ENCODE assay signal across 8 cellular contexts in genomic region chr1:212514056-212514614, GRCh38.
DNase-seq lines count a peak whose midpoint lies in the region; ATAC-seq and TF ChIP-seq lines count a peak whose summit lies in the region.

No MANE protein-coding gene starts in this region.

- H3K27ac Mint-ChIP-seq in H9 = no peak overlapping the region
- no peak overlapping the region for H3K27ac Mint-ChIP-seq in activated naive CD8-positive, alpha-beta T cell treated with anti-CD3 and anti-CD28 coated beads for 36 hours

- no peaks in the 10 kb centered on the region for H3K79me2 ChIP-seq in H9 (ENCODE audit: insufficient read depth, low read length)

- H3K27me3 Mint-ChIP-seq in H9 (ENCODE audit: low read depth) = peaks cover 22% of the 10 kb centered on the region
- H3K27me3 Mint-ChIP-seq in activated naive CD8-positive, alpha-beta T cell treated with anti-CD3 and anti-CD28 coated beads for 36 hours = peaks cover 65% of the 10 kb centered on the region

- H4K5ac ChIP-seq in H9 (ENCODE audit: insufficient read length, low read depth, low read length) = no peak overlapping the region

- no peak overlapping the region for H3K56ac ChIP-seq in H9 (ENCODE audit: insufficient read length, low read depth, low read length)

- TF ChIP-seq POLR2A in upper lobe of left lung (IDR thresholded peaks at IDR 0.05) = no peak

- H3K27me3 ChIP-seq in H9 (ENCODE audit: insufficient read depth, low read length) (no peaks in the 10 kb centered on the region; the same call in 1 of the 2 replicates), upper lobe of left lung (peaks cover 0 to 21% (median 0%) of the 10 kb centered on the region in 4 donors)

- TF ChIP-seq EP300 in upper lobe of left lung (IDR thresholded peaks at IDR 0.05) = no peak

- TF ChIP-seq CTCF in H9 (conservative IDR thresholded peaks at IDR 0.05) (no peak), upper lobe of left lung (IDR thresholded peaks at IDR 0.05) (no peak)

- H2BK15ac ChIP-seq in H9 (ENCODE audit: low read depth, low read length) = no peak overlapping the region

- H4K8ac ChIP-seq in H9 (replicated peaks; ENCODE audit: insufficient read length, low read depth, low read length) = no peak overlapping the region

- H3K4me2 ChIP-seq in H9 (ENCODE audit: insufficient read depth, insufficient read length, low read length) = no peak overlapping the region

- no peak overlapping the region for H3K9ac ChIP-seq in H9 (ENCODE audit: extremely low read depth, insufficient read length, low read length)

- no peak overlapping the region for H3K4me3 Mint-ChIP-seq in H9
- H3K4me3 Mint-ChIP-seq in activated naive CD8-positive, alpha-beta T cell treated with anti-CD3 and anti-CD28 coated beads for 36 hours = no peak overlapping the region

- H3K4me3 ChIP-seq in upper lobe of left lung = peak overlapping the region in 3 of 4 donors; percentile 1 to 39 (median 25)

- H2BK5ac ChIP-seq in H9 (ENCODE audit: insufficient read length, low read length) = no peak overlapping the region

- H3K14ac ChIP-seq in H9 (ENCODE audit: insufficient read depth, low read length) = no peak overlapping the region; the same call in 1 of the 2 replicates

- H2BK12ac ChIP-seq in H9 (ENCODE audit: insufficient read length, low read depth, low read length) = no peak overlapping the region

- no peak overlapping the region for H2BK120ac ChIP-seq in H9 (ENCODE audit: low read depth, low read length, poor library complexity, severe bottlenecking)

- H3K9me3 ChIP-seq in H9 (ENCODE audit: control insufficient read depth, low read depth, low read length) (no peaks in the 10 kb centered on the region), upper lobe of left lung (no peaks in the 10 kb centered on the region)

- H3K27ac ChIP-seq in H9 (ENCODE audit: insufficient read length, low read depth, low read length) (no peak overlapping the region), upper lobe of left lung (no peak overlapping the region)

- no peak overlapping the region for H2AK5ac ChIP-seq in H9 (ENCODE audit: insufficient read length, low read length)

- no peak overlapping the region for H3K4ac ChIP-seq in H9 (ENCODE audit: low read depth, low read length)

- H3K36me3 Mint-ChIP-seq in H9 (ENCODE audit: insufficient read depth in 1 of 3, low read depth in 3 of 3) = no peaks in the 10 kb centered on the region
- no peaks in the 10 kb centered on the region for H3K36me3 Mint-ChIP-seq in activated naive CD8-positive, alpha-beta T cell treated with anti-CD3 and anti-CD28 coated beads for 36 hours

- no peak overlapping the region for H3K18ac ChIP-seq in H9 (ENCODE audit: insufficient read length, low read depth, low read length)

- H3K36me3 ChIP-seq in upper lobe of left lung = no peaks in the 10 kb centered on the region

- H3K23ac ChIP-seq in H9 (ENCODE audit: insufficient read length, low read depth, low read length) = no peak overlapping the region

- H3K9me3 Mint-ChIP-seq in H9 = no peaks in the 10 kb centered on the region; a peak in 1 of 5 replicates
- no peaks in the 10 kb centered on the region for H3K9me3 Mint-ChIP-seq in activated naive CD8-positive, alpha-beta T cell treated with anti-CD3 and anti-CD28 coated beads for 36 hours

- no peaks in the 10 kb centered on the region for H3K79me1 ChIP-seq in H9 (ENCODE audit: insufficient read depth, low read depth, low read length, poor library complexity, severe bottlenecking)

- H3K4me1 Mint-ChIP-seq in H9 = peaks cover 16 to 24% of the 10 kb centered on the region in 2 experiments
- peaks cover 5% of the 10 kb centered on the region for H3K4me1 Mint-ChIP-seq in activated naive CD8-positive, alpha-beta T cell treated with anti-CD3 and anti-CD28 coated beads for 36 hours

- no peak overlapping the region for H3T11ph ChIP-seq in H9 (ENCODE audit: low read length)

- H3K23me2 ChIP-seq in H9 (ENCODE audit: insufficient read length, low read depth, low read length, poor library complexity, severe bottlenecking) = no peaks in the 10 kb centered on the region

- ATAC-seq in upper lobe of left lung (ENCODE audit: low FRiP score in 2 of 2) = peak in 1 of 2 donors; percentile 45
- ATAC-seq in HG03378 (IDR thresholded peaks at IDR 0.05; ENCODE audit: unreplicated experiment) = no peak
- no peak for ATAC-seq in GM21447 (IDR thresholded peaks at IDR 0.05; ENCODE audit: unreplicated experiment)
- ATAC-seq in GM21528 (IDR thresholded peaks at IDR 0.05; ENCODE audit: low FRiP score, unreplicated experiment) = no peak

- H4K91ac ChIP-seq in H9 (ENCODE audit: insufficient read length, low read depth, low read length) = no peak overlapping the region

- H3K4me1 ChIP-seq in H9 (ENCODE audit: insufficient read depth, low read length) = 0 out of 2 replicates have a peak, but pooled peaks cover 3% of the 10 kb centered on the region
- peaks cover 14 to 19% (median 16%) of the 10 kb centered on the region in 4 donors for H3K4me1 ChIP-seq in upper lobe of left lung

- H4K20me1 ChIP-seq in H9 (ENCODE audit: control insufficient read depth, insufficient read depth, insufficient read length) = no peaks in the 10 kb centered on the region

- H2AFZ ChIP-seq in H9 (ENCODE audit: low read length) = no peak overlapping the region

- DNase-seq in AG20443 (ENCODE audit: low spot score) (peak; percentile 39), H9 (peak; percentile 52), kidney tubule cell (ENCODE audit: low spot score) (peak; percentile 99), upper lobe of left lung (peak; percentile 39 to 85)
- DNase-seq in activated naive CD8-positive, alpha-beta T cell treated with anti-CD3 and anti-CD28 coated beads for 36 hours = peak; percentile 12

- no CpG with 5 or more reads among the region's 25 CpGs for WGBS in H9 (ENCODE audit: extremely low coverage, insufficient read length, low lambda C conversion rate)
- WGBS in upper lobe of left lung, 2 donors = 17 to 29% methylated on average over 2 to 13 of the region's 25 CpGs

- H2BK20ac ChIP-seq in H9 (ENCODE audit: low read depth, low read length, poor library complexity, severe bottlenecking) = no peak overlapping the region

Comparison
In these comparisons a context has a peak if more than half of its experiments do, and no peak if none do; other contexts are left out.
1. DNase-seq: peak in every context shown above with its lines; median percentile 99 in kidney tubule cell; 62 in upper lobe of left lung; 52 in H9; 39 in AG20443; 12 in activated naive CD8-positive, alpha-beta T cell treated with anti-CD3 and anti-CD28 coated beads for 36 hours.